In the genomic region with DNA sequence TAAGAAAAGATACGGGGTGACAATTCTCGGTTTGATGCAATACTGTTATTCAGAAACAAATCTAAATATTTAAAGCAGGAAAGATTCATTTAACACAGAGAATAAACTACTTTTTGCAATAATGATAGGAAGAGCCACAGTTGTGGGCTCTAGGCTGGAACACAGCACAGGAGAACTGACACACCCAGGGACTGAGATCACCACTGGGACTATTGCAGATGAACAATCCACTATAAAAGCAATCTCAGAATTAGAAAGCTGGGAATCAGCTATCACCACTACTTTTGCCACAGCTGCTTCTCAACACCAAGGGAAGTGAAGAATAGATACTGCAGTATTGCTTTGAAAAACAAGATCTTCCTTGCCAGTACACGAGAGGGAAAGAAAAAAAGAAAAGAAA, we compare ENCODE assay signal across 1 cellular context.
TF ChIP-seq lines count a peak whose summit lies in the region.

No MANE protein-coding gene starts in this region.

TF ChIP-seq in SK-N-SH treated with all-trans-retinoic acid at 6 μM for 48 hours, 23 proteins besides CTCF, POLR2A, EP300 and RAD21 (continued from another document):
- TF ChIP-seq CREB5 (CRISPR knock-in tag; IDR thresholded peaks at IDR 0.05; ENCODE audit: low read depth), result no peak
